ENCODE assay signal across 17 cellular contexts in the genomic region with DNA sequence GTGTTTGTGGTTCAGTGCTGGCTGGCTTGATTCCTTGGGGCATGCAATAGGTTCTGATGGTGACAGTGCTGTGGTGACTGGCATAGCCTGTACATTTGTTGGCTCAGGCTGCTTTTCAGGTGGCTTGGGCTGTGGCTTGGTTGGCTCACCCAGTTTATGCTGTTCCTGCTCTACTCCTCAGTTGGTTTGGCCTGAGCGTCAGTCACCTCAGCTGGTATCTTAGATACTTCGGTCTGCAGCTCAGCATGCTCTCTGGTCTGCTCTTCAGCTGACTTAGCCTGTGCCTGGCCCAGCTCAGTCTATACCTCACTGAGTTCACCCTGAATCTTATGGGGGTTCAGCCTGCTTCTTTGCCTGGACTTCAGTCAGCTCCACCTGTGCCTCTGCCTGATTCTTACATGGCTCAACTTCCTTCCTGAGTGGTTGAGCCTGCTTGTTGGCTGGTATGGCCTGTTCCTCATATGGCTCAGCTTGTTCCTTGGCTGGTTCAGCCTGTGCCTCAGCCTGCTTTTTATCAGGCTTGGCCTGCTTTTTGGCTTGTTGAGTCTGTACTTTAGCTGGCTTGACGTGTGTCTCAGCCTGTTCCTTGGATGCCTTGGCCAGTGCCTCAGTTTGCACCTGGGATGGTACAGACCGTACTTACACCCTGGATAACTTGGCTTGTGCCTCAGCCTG.
DNase-seq lines count a peak whose midpoint lies in the region; TF ChIP-seq lines count a peak whose summit lies in the region.
"Had no signal": no experiment of that assay in that cellular context is flagged by ENCODE, and none has a peak within 500 bp of the region (broad histone marks: within the 10 kb centered on the region; RNA-seq: fewer than 3 reads in every experiment).

No MANE protein-coding gene starts in this region.

- DNase-seq in NOMO-1 treated with dmso at 0.1 percent for 144 hours (lab: John Stamatoyannopoulos, UW; ENCODE audit: unreplicated experiment), result peak; percentile 2
- no peak for DNase-seq in NOMO-1 treated with DMSO at 0.1 percent for 48 hours (lab: John Stamatoyannopoulos, UW; ENCODE audit: unreplicated experiment)
- peak; percentile 57 for DNase-seq in Jurkat, Clone E6-1 (ENCODE audit: low read depth, low spot score)
- peak; percentile 48 for DNase-seq in epithelial cell of esophagus (ENCODE audit: low read depth)
- no peak for DNase-seq in suprapubic skin (ENCODE audit: low spot score in 2 of 2)
- no peak for DNase-seq in MM.1S
- no peak for DNase-seq in kidney glomerular epithelial cell (lab: John Stamatoyannopoulos, UW)
- no peak for DNase-seq in activated CD4-positive, CD25-positive, alpha-beta regulatory T cell (lab: John Stamatoyannopoulos, UW)
- DNase-seq: 8988T; CD4-positive, alpha-beta T cell; DMS53; NCI-H1417; NCI-H187 treated with DMSO at 0.1 percent for 48 hours; NCI-H2227 treated with DMSO at 0.1 percent for 48 hours; NCI-H524; NCI-H82 had no signal

- H3K36me3 ChIP-seq in suprapubic skin (no peaks in the 10 kb centered on the region), MM.1S (replicated peaks; ENCODE audit: insufficient read depth, low read length) (no peaks in the 10 kb centered on the region)
- H3K36me3 ChIP-seq: HAP-1 had no signal

- no peak overlapping the region for H3K4me2 ChIP-seq in MM.1S (ENCODE audit: low read depth, low read length)

- no peaks in the 10 kb centered on the region for H3K27me3 ChIP-seq in suprapubic skin
- no peaks in the 10 kb centered on the region for H3K27me3 ChIP-seq in MM.1S (replicated peaks; ENCODE audit: insufficient read depth, low read length)

- no peak for TF ChIP-seq POLR2A in suprapubic skin (IDR thresholded peaks at IDR 0.05)

- no peak for TF ChIP-seq EP300 in suprapubic skin (IDR thresholded peaks at IDR 0.05)

- no peaks in the 10 kb centered on the region for H3K79me2 ChIP-seq in MM.1S (ENCODE audit: low read length)

- H3F3A ChIP-seq in MM.1S (ENCODE audit: insufficient read depth, low read length), result no peaks in the 10 kb centered on the region

- TF ChIP-seq CTCF in epithelial cell of esophagus (IDR thresholded peaks at IDR 0.05; ENCODE audit: insufficient read depth, low read depth, low read length, missing control alignments), result no peak
- no peak for TF ChIP-seq CTCF in suprapubic skin (IDR thresholded peaks at IDR 0.05)
- TF ChIP-seq CTCF in MM.1S (IDR thresholded peaks at IDR 0.05; ENCODE audit: low read length), result no peak

- no peaks in the 10 kb centered on the region for H3K4me1 ChIP-seq in suprapubic skin
- no peaks in the 10 kb centered on the region for H3K4me1 ChIP-seq in MM.1S (ENCODE audit: low read length)
- H3K4me1 ChIP-seq: HAP-1 had no signal

- no peaks in the 10 kb centered on the region for H3K9me2 ChIP-seq in MM.1S (replicated peaks; ENCODE audit: insufficient read depth, low read length)

- WGBS in suprapubic skin, result 73% methylated on average over 4 of the region's 4 CpGs

- H3K27ac ChIP-seq in suprapubic skin (peak overlapping the region; percentile 54), MM.1S (ENCODE audit: low read length) (no peak overlapping the region)

- no peaks in the 10 kb centered on the region for H4K20me1 ChIP-seq in MM.1S (ENCODE audit: insufficient read depth, low read length)

- no peak overlapping the region for H3K9ac ChIP-seq in MM.1S (ENCODE audit: low read length)

- no peak overlapping the region for H3K4me3 ChIP-seq in Jurkat, Clone E6-1 (ENCODE audit: low read length)
- H3K4me3 ChIP-seq in epithelial cell of esophagus (ENCODE audit: low read length) (no peak overlapping the region), suprapubic skin (no peak overlapping the region), MM.1S (ENCODE audit: low read length) (no peak overlapping the region)
- H3K4me3 ChIP-seq: HAP-1 had no signal

- H2AFZ ChIP-seq in MM.1S (ENCODE audit: low read length), result no peak overlapping the region

- H3K9me3 ChIP-seq in suprapubic skin (no peaks in the 10 kb centered on the region), MM.1S (replicated peaks; ENCODE audit: insufficient read depth, low read length) (no peaks in the 10 kb centered on the region)
- H3K9me3 ChIP-seq: HAP-1 had no signal

Comparison
In these comparisons a context has a peak if more than half of its experiments do, and no peak if none do; other contexts are left out.
1. DNase-seq: peak in NOMO-1 treated with dmso at 0.1 percent for 144 hours (single experiment), Jurkat, Clone E6-1 (single experiment) and epithelial cell of esophagus (single experiment); none in NOMO-1 treated with DMSO at 0.1 percent for 48 hours (single experiment), suprapubic skin (0 of 2), MM.1S (single experiment), kidney glomerular epithelial cell (single experiment) and activated CD4-positive, CD25-positive, alpha-beta regulatory T cell (0 of 4).